In the genomic region with DNA sequence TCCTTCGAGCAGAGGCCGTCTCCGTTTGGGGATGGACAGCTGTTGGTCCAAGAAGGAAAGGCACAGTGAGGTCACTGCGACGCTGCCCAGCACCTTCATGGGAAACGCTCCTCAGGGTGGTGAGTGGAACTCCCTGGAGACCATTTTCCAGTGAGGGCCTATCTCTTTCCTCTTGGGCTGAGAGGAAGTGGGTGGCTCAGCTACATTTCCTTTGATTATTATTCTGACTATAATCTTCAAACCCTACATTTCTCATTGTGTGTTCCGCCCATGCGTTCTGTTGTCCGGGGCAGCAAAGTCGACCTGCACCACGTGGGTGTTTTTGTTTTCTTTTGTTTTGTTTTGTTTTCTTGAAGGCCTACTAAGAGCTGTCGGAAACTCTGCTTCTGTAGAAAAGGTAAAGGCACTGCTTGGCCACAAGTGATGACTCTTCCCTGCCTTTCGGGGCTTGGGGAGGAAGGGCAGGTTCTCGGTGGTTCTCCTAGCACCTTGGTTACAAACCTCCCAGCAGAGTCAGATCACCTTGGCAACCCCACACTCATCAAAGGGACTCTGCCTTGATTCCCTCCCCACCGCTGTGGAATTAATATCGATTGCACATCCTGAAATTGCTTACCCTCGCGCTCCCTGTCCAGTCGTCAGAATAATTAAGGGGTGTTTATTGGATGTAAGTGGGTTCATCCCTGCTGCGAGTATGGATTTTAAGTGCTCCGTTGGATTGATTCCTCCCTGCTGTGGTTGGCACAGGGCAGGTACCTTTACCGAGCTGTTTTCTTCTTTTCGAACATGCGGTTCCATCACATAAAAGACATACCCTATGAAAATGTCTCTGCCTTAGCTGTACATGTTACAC, we compare ENCODE assay signal across 11 cellular contexts. TPM values are rescaled to one million over a fixed set of nuclear protein-coding genes. Genes with fewer than 3 reads are reported as not detected.
DNase-seq lines count a peak whose midpoint lies in the region; ATAC-seq and TF ChIP-seq lines count a peak whose summit lies in the region.
"Had no signal": no experiment of that assay in that cellular context is flagged by ENCODE, and none has a peak within 500 bp of the region (broad histone marks: within the 10 kb centered on the region; RNA-seq: fewer than 3 reads in every experiment).

No MANE protein-coding gene starts in this region.

- H3K36me3 Mint-ChIP-seq in activated T-helper 2 cell treated with anti-CD3 and anti-CD28 coated beads, Interferon-gamma antibody, Interleukin-2, Interleukin-4, amounts not matched to agents 10 μg/mL and 5 μg/mL and 100 μg/mL, durations not matched to agents 14 hours and 24 hours and 36 hours (ENCODE audit: low read depth): peaks cover 26% of the 10 kb centered on the region

- no peaks in the 10 kb centered on the region for H3K27me3 Mint-ChIP-seq in activated T-helper 2 cell treated with anti-CD3 and anti-CD28 coated beads, Interferon-gamma antibody, Interleukin-2, Interleukin-4, amounts not matched to agents 10 μg/mL and 5 μg/mL and 100 μg/mL, durations not matched to agents 14 hours and 24 hours and 36 hours (ENCODE audit: low read depth)

- no peak overlapping the region for H3K9ac ChIP-seq in subcutaneous abdominal adipose tissue (ENCODE audit: low read length in 5 of 5)

- H3K4me3 ChIP-seq in cardiac muscle cell (no peak overlapping the region), left lung (no peak overlapping the region), subcutaneous abdominal adipose tissue (ENCODE audit: low read depth in 1 of 5, low read length in 5 of 5) (no peak overlapping the region)
- H3K4me3 ChIP-seq: prostate gland had no signal

- peaks cover 31% of the 10 kb centered on the region for H3K4me1 Mint-ChIP-seq in activated T-helper 2 cell treated with anti-CD3 and anti-CD28 coated beads, Interferon-gamma antibody, Interleukin-2, Interleukin-4, amounts not matched to agents 10 μg/mL and 5 μg/mL and 100 μg/mL, durations not matched to agents 14 hours and 24 hours and 36 hours (ENCODE audit: low read depth)

- H3K4me1 ChIP-seq in cardiac muscle cell (ENCODE audit: low read depth): peaks cover 24% of the 10 kb centered on the region
- H3K4me1 ChIP-seq in left lung: peaks cover 0 to 44% of the 10 kb centered on the region in 2 donors
- H3K4me1 ChIP-seq in subcutaneous abdominal adipose tissue (ENCODE audit: control insufficient read depth in 5 of 5, insufficient read depth in 5 of 5, low read length in 5 of 5): peaks cover 9 to 53% (median 41%) of the 10 kb centered on the region in 5 donors
- H3K4me1 ChIP-seq: prostate gland had no signal

- no peaks in the 10 kb centered on the region for H3K9me3 ChIP-seq in cardiac muscle cell (ENCODE audit: low read depth)
- H3K9me3 ChIP-seq in left lung: no peaks in the 10 kb centered on the region
- no peaks in the 10 kb centered on the region for H3K9me3 ChIP-seq in subcutaneous abdominal adipose tissue (ENCODE audit: control insufficient read depth in 5 of 5, low read length in 5 of 5)
- H3K9me3 ChIP-seq: prostate gland had no signal

- H3K27ac Mint-ChIP-seq in activated T-helper 2 cell treated with anti-CD3 and anti-CD28 coated beads, Interferon-gamma antibody, Interleukin-2, Interleukin-4, amounts not matched to agents 10 μg/mL and 5 μg/mL and 100 μg/mL, durations not matched to agents 14 hours and 24 hours and 36 hours: peak overlapping the region; percentile 88

- DNase-seq in cardiac muscle cell (ENCODE audit: low read depth in 1 of 2, low spot score in 1 of 2) (peak in 1 of 2 donors; percentile 47), left ventricle myocardium superior (no peak), left lung (peak in 1 of 2 donors; percentile 31)
- no peak for DNase-seq in activated T-helper 2 cell treated with anti-CD3 and anti-CD28 coated beads, Interferon-gamma antibody, Interleukin-2, Interleukin-4, amounts not matched to agents 10 μg/mL and 5 μg/mL and 100 μg/mL, durations not matched to agents 14 hours and 24 hours and 36 hours (ENCODE audit: low spot score)
- DNase-seq: brain microvascular endothelial cell, NCI-H187 had no signal

- TF ChIP-seq CTCF in cardiac muscle cell (IDR thresholded peaks at IDR 0.05; ENCODE audit: low read depth, low read length): no peak
- TF ChIP-seq CTCF in left lung (IDR thresholded peaks at IDR 0.05): no peak

- H3K36me3 ChIP-seq in cardiac muscle cell (no peaks in the 10 kb centered on the region), left lung (no peaks in the 10 kb centered on the region), subcutaneous abdominal adipose tissue (ENCODE audit: control insufficient read depth in 5 of 5, insufficient read depth in 5 of 5, low read length in 5 of 5) (no peaks in the 10 kb centered on the region)
- H3K36me3 ChIP-seq: brain microvascular endothelial cell, prostate gland had no signal

- H3K27me3 ChIP-seq in cardiac muscle cell: no peaks in the 10 kb centered on the region
- H3K27me3 ChIP-seq in left lung: no peaks in the 10 kb centered on the region
- no peaks in the 10 kb centered on the region for H3K27me3 ChIP-seq in subcutaneous abdominal adipose tissue (ENCODE audit: control insufficient read depth in 5 of 5, insufficient read depth in 4 of 5, low read length in 5 of 5)
- H3K27me3 ChIP-seq: brain microvascular endothelial cell had no signal

- ATAC-seq in left ventricle myocardium superior (no peak), left lung (no peak), GM18870 (IDR thresholded peaks at IDR 0.05; ENCODE audit: unreplicated experiment) (no peak), HG03378 (IDR thresholded peaks at IDR 0.05; ENCODE audit: unreplicated experiment) (no peak), HG02840 (IDR thresholded peaks at IDR 0.05; ENCODE audit: low FRiP score, unreplicated experiment) (no peak)

- intact Hi-C loops in left ventricle myocardium superior (cut with micrococcal nuclease) (no loop called here), left lung (cut with DNase I) (no loop called here)
- intact Hi-C loops in activated T-helper 2 cell treated with anti-CD3 and anti-CD28 coated beads, Interferon-gamma antibody, Interleukin-2, Interleukin-4, amounts not matched to agents 10 μg/mL and 5 μg/mL and 100 μg/mL, durations not matched to agents 14 hours and 24 hours and 36 hours (cut with micrococcal nuclease): no loop called here

- H3K4me3 Mint-ChIP-seq in activated T-helper 2 cell treated with anti-CD3 and anti-CD28 coated beads, Interferon-gamma antibody, Interleukin-2, Interleukin-4, amounts not matched to agents 10 μg/mL and 5 μg/mL and 100 μg/mL, durations not matched to agents 14 hours and 24 hours and 36 hours (ENCODE audit: low read depth): no peak overlapping the region

- H3K9me3 Mint-ChIP-seq in activated T-helper 2 cell treated with anti-CD3 and anti-CD28 coated beads, Interferon-gamma antibody, Interleukin-2, Interleukin-4, amounts not matched to agents 10 μg/mL and 5 μg/mL and 100 μg/mL, durations not matched to agents 14 hours and 24 hours and 36 hours: no peaks in the 10 kb centered on the region

- H3K27ac ChIP-seq in cardiac muscle cell (peak overlapping the region; percentile 79), left lung (peak overlapping the region; percentile 67 to 97), subcutaneous abdominal adipose tissue (ENCODE audit: low read depth, low read length) (peak overlapping the region; percentile 74)
- H3K27ac ChIP-seq: brain microvascular endothelial cell, prostate gland had no signal

RNA-seq across cellular contexts. Expression of a gene that starts 7.2 kb away (rescaled TPM):
- total RNA-seq in cardiac muscle cell (21.7 and 46.0 TPM in 2 replicates), left ventricle myocardium superior (183 TPM), left lung (10 to 100 TPM; 31.7 to 53.7 TPM)
- polyA plus RNA-seq in cardiac muscle cell: 30.6 and 40.2 TPM in 2 replicates
- total RNA-seq in activated T-helper 2 cell treated with anti-CD3 and anti-CD28 coated beads, Interferon-gamma antibody, Interleukin-2, Interleukin-4, amounts not matched to agents 10 μg/mL and 5 μg/mL and 100 μg/mL, durations not matched to agents 14 hours and 24 hours and 36 hours: 122 and 123 TPM in 2 replicates
